23 cellular contexts compared by ENCODE assay signal in the genomic region with DNA sequence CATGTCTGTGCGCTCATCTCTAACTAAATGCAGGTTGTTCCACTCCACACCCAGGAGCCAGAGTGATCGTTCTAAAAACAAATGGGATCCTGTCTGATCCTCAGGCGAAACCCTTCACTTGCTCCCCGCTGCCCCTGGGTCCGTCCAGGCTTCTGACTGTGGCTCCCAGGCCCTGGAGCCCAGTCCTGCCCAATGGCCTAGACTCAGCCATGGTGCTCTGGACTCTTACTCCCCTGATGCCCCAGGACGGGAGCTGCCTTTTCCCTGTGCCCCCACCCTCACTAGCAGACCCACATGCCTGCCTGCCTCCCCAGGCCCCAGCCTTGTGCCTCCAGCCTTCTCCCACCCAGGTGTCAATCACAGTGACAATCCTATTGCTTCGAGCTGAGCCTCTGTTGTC.
"Had no signal": no experiment of that assay in that cellular context is flagged by ENCODE, and none has a peak within 500 bp of the region (broad histone marks: within the 10 kb centered on the region; RNA-seq: fewer than 3 reads in every experiment).

No MANE protein-coding gene starts in this region.

- H3K4me1 Mint-ChIP-seq: stimulated activated naive CD8-positive, alpha-beta T cell treated with anti-CD3 and anti-CD28 coated beads, Interleukin-15, amount 100 ng/mL, for 72 hours had no signal

- H3K36me3 Mint-ChIP-seq: natural killer cell treated with Interleukin-12 subunit alpha and Interleukin-12 subunit beta and Interleukin-15 and Interleukin-18, amount 100 ng/mL, for 72 hours; stimulated activated naive B cell treated with anti-CD40 and anti-IgM and Interleukin-4, amounts not matched to agents 10 μg/mL and 1 μg/mL and 100 μg/mL, for 72 hours had no signal

- H3K4me1 ChIP-seq: gastrocnemius medialis, heart right ventricle, spleen, testis had no signal

- H3K9me3 Mint-ChIP-seq: dendritic cell treated with granulocyte-macrophage colony-stimulating factor and Interleukin-4, amounts not matched to agents 40 ng/mL and 50 ng/mL, for 4 days; effector memory CD8-positive, alpha-beta T cell; natural killer cell treated with Interleukin-12 subunit alpha and Interleukin-12 subunit beta and Interleukin-15 and Interleukin-18, amount 100 ng/mL, for 72 hours; stimulated activated naive CD8-positive, alpha-beta T cell treated with anti-CD3 and anti-CD28 coated beads, Interleukin-15, amount 100 ng/mL, for 72 hours had no signal

- H3K27me3 ChIP-seq: testis, vagina had no signal

- H3K4me3 Mint-ChIP-seq: dendritic cell treated with granulocyte-macrophage colony-stimulating factor and Interleukin-4, amounts not matched to agents 40 ng/mL and 50 ng/mL, for 4 days; effector memory CD8-positive, alpha-beta T cell; natural killer cell treated with Interleukin-12 subunit alpha and Interleukin-12 subunit beta and Interleukin-15 and Interleukin-18, amount 100 ng/mL, for 72 hours; stimulated activated naive B cell treated with anti-CD40 and anti-IgM and Interleukin-4, amounts not matched to agents 10 μg/mL and 1 μg/mL and 100 μg/mL, for 72 hours; stimulated activated naive CD8-positive, alpha-beta T cell treated with anti-CD3 and anti-CD28 coated beads, Interleukin-15, amount 100 ng/mL, for 72 hours had no signal

- H3K9me3 ChIP-seq: esophagus muscularis mucosa, gastrocnemius medialis, heart right ventricle, neutrophil, spleen, testis, tibial nerve, vagina had no signal

- H3K4me3 ChIP-seq: esophagus muscularis mucosa, gastrocnemius medialis, heart right ventricle, spleen, testis, tibial nerve, vagina had no signal

- ATAC-seq: effector memory CD8-positive, alpha-beta T cell; gastrocnemius medialis; heart right ventricle; left lobe of liver; natural killer cell treated with Interleukin-12 subunit alpha and Interleukin-12 subunit beta and Interleukin-15 and Interleukin-18, amount 100 ng/mL, for 72 hours; sciatic nerve; stimulated activated naive B cell treated with anti-CD40 and anti-IgM and Interleukin-4, amounts not matched to agents 10 μg/mL and 1 μg/mL and 100 μg/mL, for 72 hours; stimulated activated naive CD8-positive, alpha-beta T cell treated with anti-CD3 and anti-CD28 coated beads, Interleukin-15, amount 100 ng/mL, for 72 hours had no signal

- H3K27ac ChIP-seq: epithelial cell of prostate, esophagus muscularis mucosa, gastrocnemius medialis, heart right ventricle, neutrophil, spleen, testis, tibial nerve, vagina had no signal

- H3K27ac Mint-ChIP-seq: dendritic cell treated with granulocyte-macrophage colony-stimulating factor and Interleukin-4, amounts not matched to agents 40 ng/mL and 50 ng/mL, for 4 days; effector memory CD8-positive, alpha-beta T cell; natural killer cell treated with Interleukin-12 subunit alpha and Interleukin-12 subunit beta and Interleukin-15 and Interleukin-18, amount 100 ng/mL, for 72 hours; stimulated activated naive B cell treated with anti-CD40 and anti-IgM and Interleukin-4, amounts not matched to agents 10 μg/mL and 1 μg/mL and 100 μg/mL, for 72 hours; stimulated activated naive CD8-positive, alpha-beta T cell treated with anti-CD3 and anti-CD28 coated beads, Interleukin-15, amount 100 ng/mL, for 72 hours had no signal

- H3K36me3 ChIP-seq: esophagus muscularis mucosa, gastrocnemius medialis, heart right ventricle, neutrophil, spleen, tibial nerve, vagina had no signal

- DNase-seq: effector memory CD8-positive, alpha-beta T cell; gastrocnemius medialis; heart right ventricle; hypothalamus; islet precursor cell; mammary epithelial cell; midbrain; spleen; stimulated activated CD4-positive, alpha-beta T cell treated with anti-CD3 and anti-CD28 coated beads, Interleukin-15, amount 100 ng/mL, for 24 hours; stimulated activated CD4-positive, alpha-beta T cell treated with anti-CD3 and anti-CD28 coated beads, Interleukin-1b, Interleukin-23, amount 100 ng/mL, for 48 hours; stimulated activated CD4-positive, alpha-beta T cell treated with anti-CD3 and anti-CD28 coated beads, Interleukin-4, amount 100 ng/mL, for 24 hours; stimulated activated naive B cell treated with anti-CD40 and anti-IgM and Interleukin-4, amounts not matched to agents 10 μg/mL and 1 μg/mL and 100 μg/mL, for 72 hours; stimulated activated naive CD8-positive, alpha-beta T cell treated with anti-CD3 and anti-CD28 coated beads, Interleukin-15, amount 100 ng/mL, for 72 hours; testis had no signal
